ENCODE assay signal across 10 cellular contexts in genomic region chr5:56329652-56330051, GRCh38.
DNase-seq lines count a peak whose midpoint lies in the region; ATAC-seq and TF ChIP-seq lines count a peak whose summit lies in the region.
"Had no signal": no experiment of that assay in that cellular context is flagged by ENCODE, and none has a peak within 500 bp of the region (broad histone marks: within the 10 kb centered on the region; RNA-seq: fewer than 3 reads in every experiment).

No MANE protein-coding gene starts in this region.

- no peak overlapping the region for H3K4me3 ChIP-seq in Caco-2 (ENCODE audit: low read depth, low read length)
- H3K4me3 ChIP-seq in right cardiac atrium (ENCODE audit: low read length) = no peak overlapping the region
- H3K4me3 ChIP-seq: prostate gland, SJCRH30 had no signal

- H3K4me1 ChIP-seq in Caco-2 = peaks cover 64% of the 10 kb centered on the region
- no peaks in the 10 kb centered on the region for H3K4me1 ChIP-seq in right cardiac atrium (ENCODE audit: control insufficient read depth, insufficient read depth, low read length)
- H3K4me1 ChIP-seq: prostate gland had no signal

- H3K9me3 Mint-ChIP-seq in Caco-2 (ENCODE audit: unreplicated experiment) = peaks cover 18% of the 10 kb centered on the region
- H3K9me3 Mint-ChIP-seq in activated T-helper 2 cell treated with anti-CD3 and anti-CD28 coated beads, Interferon-gamma antibody, Interleukin-2, Interleukin-4, amounts not matched to agents 10 μg/mL and 5 μg/mL and 100 μg/mL, durations not matched to agents 14 hours and 24 hours and 36 hours = peaks cover 15% of the 10 kb centered on the region
- H3K9me3 Mint-ChIP-seq in glutamatergic neuron (ENCODE audit: unreplicated experiment) = no peaks in the 10 kb centered on the region

- intact Hi-C loops in Caco-2 (cut with micrococcal nuclease; ENCODE audit: unreplicated experiment) (loop anchor here (2.0 kb wide), 1 partner anchor 27 kb away; no protein-coding TSS in a partner anchor), right cardiac atrium (cut with DNase I) (no loop called here)
- intact Hi-C loops in activated T-helper 2 cell treated with anti-CD3 and anti-CD28 coated beads, Interferon-gamma antibody, Interleukin-2, Interleukin-4, amounts not matched to agents 10 μg/mL and 5 μg/mL and 100 μg/mL, durations not matched to agents 14 hours and 24 hours and 36 hours (cut with micrococcal nuclease) = loop anchor here (1.0 to 10.0 kb wide), 14 partner anchors 23 to 1462 kb away; partner anchors contain the start of genes IL31RA and IL6ST

- DNase-seq in Caco-2 (no peak), hypothalamus (lab: John Stamatoyannopoulos, UW) (no peak), right cardiac atrium (no peak), glutamatergic neuron (no peak)
- DNase-seq in activated T-helper 2 cell treated with anti-CD3 and anti-CD28 coated beads, Interferon-gamma antibody, Interleukin-2, Interleukin-4, amounts not matched to agents 10 μg/mL and 5 μg/mL and 100 μg/mL, durations not matched to agents 14 hours and 24 hours and 36 hours (ENCODE audit: low spot score) = no peak
- DNase-seq: SJCRH30 had no signal

- no peaks in the 10 kb centered on the region for H3K36me3 ChIP-seq in Caco-2 (ENCODE audit: control insufficient read depth, insufficient read depth, low read length)
- H3K36me3 ChIP-seq: prostate gland, SJCRH30 had no signal

- no peak overlapping the region for H3K27ac ChIP-seq in right cardiac atrium (ENCODE audit: low read length)
- H3K27ac ChIP-seq: prostate gland, SJCRH30 had no signal

- WGBS in right cardiac atrium = 96% methylated on average over 3 of the region's 3 CpGs

- TF ChIP-seq CTCF in Caco-2 (IDR thresholded peaks at IDR 0.05; ENCODE audit: insufficient read depth in 1 of 2, low read depth in 1 of 2, low read length in 1 of 2, severe bottlenecking in 1 of 2, unreplicated experiment in 1 of 2) (no peak), glutamatergic neuron (IDR thresholded peaks at IDR 0.05; ENCODE audit: partially characterized antibody, unreplicated experiment) (no peak)

- no peaks in the 10 kb centered on the region for H3K27me3 Mint-ChIP-seq in Caco-2 (ENCODE audit: insufficient read depth, unreplicated experiment)
- no peaks in the 10 kb centered on the region for H3K27me3 Mint-ChIP-seq in activated T-helper 2 cell treated with anti-CD3 and anti-CD28 coated beads, Interferon-gamma antibody, Interleukin-2, Interleukin-4, amounts not matched to agents 10 μg/mL and 5 μg/mL and 100 μg/mL, durations not matched to agents 14 hours and 24 hours and 36 hours (ENCODE audit: low read depth)
- H3K27me3 Mint-ChIP-seq in glutamatergic neuron (ENCODE audit: unreplicated experiment) = peaks cover 2% of the 10 kb centered on the region

- no peaks in the 10 kb centered on the region for H3K27me3 ChIP-seq in Caco-2 (replicated peaks; ENCODE audit: control insufficient read depth, insufficient read depth, low read length)
- H3K27me3 ChIP-seq in right cardiac atrium (ENCODE audit: control insufficient read depth, insufficient read depth) = no peaks in the 10 kb centered on the region
- H3K27me3 ChIP-seq: SJCRH30 had no signal

- H3K36me3 Mint-ChIP-seq in Caco-2 (ENCODE audit: insufficient read depth, unreplicated experiment) = peaks cover 10% of the 10 kb centered on the region
- peaks cover 22% of the 10 kb centered on the region for H3K36me3 Mint-ChIP-seq in activated T-helper 2 cell treated with anti-CD3 and anti-CD28 coated beads, Interferon-gamma antibody, Interleukin-2, Interleukin-4, amounts not matched to agents 10 μg/mL and 5 μg/mL and 100 μg/mL, durations not matched to agents 14 hours and 24 hours and 36 hours (ENCODE audit: low read depth)
- H3K36me3 Mint-ChIP-seq in glutamatergic neuron (ENCODE audit: unreplicated experiment) = peaks cover 11% of the 10 kb centered on the region

- no peak overlapping the region for H3K4me3 Mint-ChIP-seq in Caco-2 (ENCODE audit: unreplicated experiment)
- peak overlapping the region; percentile 34 for H3K4me3 Mint-ChIP-seq in activated T-helper 2 cell treated with anti-CD3 and anti-CD28 coated beads, Interferon-gamma antibody, Interleukin-2, Interleukin-4, amounts not matched to agents 10 μg/mL and 5 μg/mL and 100 μg/mL, durations not matched to agents 14 hours and 24 hours and 36 hours (ENCODE audit: low read depth)
- H3K4me3 Mint-ChIP-seq in glutamatergic neuron (ENCODE audit: unreplicated experiment) = no peak overlapping the region

- H3K27ac Mint-ChIP-seq in Caco-2 (ENCODE audit: unreplicated experiment) (peak overlapping the region; percentile 75), glutamatergic neuron (ENCODE audit: unreplicated experiment) (no peak overlapping the region)
- H3K27ac Mint-ChIP-seq in activated T-helper 2 cell treated with anti-CD3 and anti-CD28 coated beads, Interferon-gamma antibody, Interleukin-2, Interleukin-4, amounts not matched to agents 10 μg/mL and 5 μg/mL and 100 μg/mL, durations not matched to agents 14 hours and 24 hours and 36 hours = peak overlapping the region; percentile 89

- H3K4me1 Mint-ChIP-seq in Caco-2 (ENCODE audit: low read depth, unreplicated experiment) (peaks cover 50% of the 10 kb centered on the region), glutamatergic neuron (ENCODE audit: low read depth, unreplicated experiment) (no peaks in the 10 kb centered on the region)
- H3K4me1 Mint-ChIP-seq in activated T-helper 2 cell treated with anti-CD3 and anti-CD28 coated beads, Interferon-gamma antibody, Interleukin-2, Interleukin-4, amounts not matched to agents 10 μg/mL and 5 μg/mL and 100 μg/mL, durations not matched to agents 14 hours and 24 hours and 36 hours (ENCODE audit: low read depth) = peaks cover 60% of the 10 kb centered on the region

- POLR2A ChIA-PET in Caco-2 (lab: Charles Lee) = no interaction called here

- H3K9me3 ChIP-seq in Caco-2 = peaks cover 16% of the 10 kb centered on the region
- no peaks in the 10 kb centered on the region for H3K9me3 ChIP-seq in right cardiac atrium (ENCODE audit: control insufficient read depth, low read length)
- H3K9me3 ChIP-seq: prostate gland, SJCRH30 had no signal

- CTCF ChIA-PET in Caco-2 (lab: Charles Lee) = no interaction called here

- no TSS peak for BruUV-seq in Caco-2 (replicated peaks; lab: Mats Ljungman, UMichigan)

- ATAC-seq in GM18909 (IDR thresholded peaks at IDR 0.05; ENCODE audit: poor library complexity, unreplicated experiment) = peak; percentile 52
- peak; percentile 63 for ATAC-seq in HG03045 (IDR thresholded peaks at IDR 0.05; ENCODE audit: unreplicated experiment)
- no peak for ATAC-seq in GM19023 (IDR thresholded peaks at IDR 0.05; ENCODE audit: unreplicated experiment)
- no peak for ATAC-seq in right cardiac atrium

Comparison
In these comparisons a context has a peak if more than half of its experiments do, and no peak if none do; other contexts are left out.
1. ATAC-seq: peak in GM18909 (single experiment) and HG03045 (single experiment); none in GM19023 (single experiment) and right cardiac atrium (0 of 2).
2. intact Hi-C loops: an anchor here in Caco-2 (2.0 kb wide) and activated T-helper 2 cell treated with anti-CD3 and anti-CD28 coated beads, Interferon-gamma antibody, Interleukin-2, Interleukin-4, amounts not matched to agents 10 μg/mL and 5 μg/mL and 100 μg/mL, durations not matched to agents 14 hours and 24 hours and 36 hours (1.0 to 10.0 kb wide); none called in right cardiac atrium.